ENCODE assay signal across 1 cellular context in the genomic region with DNA sequence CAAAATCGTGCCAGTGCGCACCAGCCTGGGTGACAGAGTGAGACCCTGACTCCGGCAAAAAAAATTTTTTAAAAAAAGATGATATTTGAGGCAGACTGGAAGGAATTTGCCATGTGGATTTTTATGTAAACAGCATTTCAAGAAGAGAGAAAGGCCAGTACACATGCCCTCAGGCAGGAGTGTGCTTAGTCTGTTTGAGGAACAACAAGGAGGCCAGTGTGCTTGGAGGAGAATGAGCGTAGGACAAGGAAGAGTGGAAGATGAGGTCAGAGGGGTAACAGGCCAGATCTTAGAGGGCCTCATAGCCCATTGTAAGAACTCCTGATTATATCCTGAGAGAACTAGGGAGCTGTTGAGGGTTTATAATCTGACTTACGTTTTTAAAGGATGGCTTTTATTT.
TF ChIP-seq lines count a peak whose summit lies in the region.

No MANE protein-coding gene starts in this region.

TF ChIP-seq in K562, 482 proteins besides CTCF, POLR2A, EP300 and RAD21 (continued from another document):
- TF ChIP-seq ELF1 (tag; IDR thresholded peaks at IDR 0.05): no peak
- TF ChIP-seq ELF2 (CRISPR knock-in tag; IDR thresholded peaks at IDR 0.05): no peak
